21 cellular contexts compared by ENCODE assay signal in the genomic region with DNA sequence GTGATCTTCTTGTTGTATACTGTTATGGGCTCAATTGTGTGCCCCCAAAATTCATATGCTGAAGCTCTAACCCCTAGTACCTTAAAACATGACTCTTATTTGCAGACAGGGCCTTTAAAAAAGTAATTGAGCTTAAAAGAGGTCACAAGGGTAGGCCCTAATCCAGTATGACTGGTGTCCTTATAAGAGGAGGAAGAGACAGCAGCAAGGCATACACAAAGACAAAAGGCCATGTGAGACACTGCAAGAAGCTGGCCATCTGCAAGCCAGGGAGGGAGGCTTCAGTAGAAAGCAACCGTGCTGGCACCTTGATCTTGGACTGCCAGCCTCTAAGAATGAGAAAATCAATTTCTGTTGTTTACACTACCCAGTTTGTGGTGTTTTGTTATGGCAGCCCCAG. TPM values are rescaled to one million over a fixed set of nuclear protein-coding genes. Genes with fewer than 3 reads are reported as not detected.
DNase-seq lines count a peak whose midpoint lies in the region; ATAC-seq and TF ChIP-seq lines count a peak whose summit lies in the region.
"Had no signal": no experiment of that assay in that cellular context is flagged by ENCODE, and none has a peak within 500 bp of the region (broad histone marks: within the 10 kb centered on the region; RNA-seq: fewer than 3 reads in every experiment).

No MANE protein-coding gene starts in this region.

- H2AFZ ChIP-seq in PC-3 (ENCODE audit: low read length) (no peak overlapping the region), neuronal stem cell (ENCODE audit: low read length) (peak overlapping the region; percentile 16)

- no TSS peak for BruUV-seq in PC-3 (replicated peaks; lab: Mats Ljungman, UMichigan)

- no peak for TF ChIP-seq POLR2A in upper lobe of left lung (IDR thresholded peaks at IDR 0.05)

- no peaks in the 10 kb centered on the region for H4K20me1 ChIP-seq in PC-3 (ENCODE audit: low read length)
- H4K20me1 ChIP-seq: BLaER1 had no signal

- no peaks in the 10 kb centered on the region for H3K79me1 ChIP-seq in neuronal stem cell (ENCODE audit: low read depth, low read length)

- H3K4me2 ChIP-seq in PC-3 (ENCODE audit: low read length) (no peak overlapping the region), neuronal stem cell (ENCODE audit: insufficient read depth, low read length, poor library complexity, severe bottlenecking) (no peak overlapping the region)
- H3K4me2 ChIP-seq: BLaER1 had no signal

- H2BK15ac ChIP-seq in neuronal stem cell (ENCODE audit: low read length): no peak overlapping the region

- H3K27ac ChIP-seq in PC-3 (ENCODE audit: low read length) (no peak overlapping the region), neuronal stem cell (replicated peaks; ENCODE audit: low read length) (no peak overlapping the region), upper lobe of left lung (no peak overlapping the region)
- H3K27ac ChIP-seq: 22Rv1, BLaER1, C4-2B had no signal

- TF ChIP-seq EP300 in upper lobe of left lung (IDR thresholded peaks at IDR 0.05): no peak

- no peaks in the 10 kb centered on the region for H3K9me3 ChIP-seq in PC-3 (ENCODE audit: low read length)
- no peaks in the 10 kb centered on the region for H3K9me3 ChIP-seq in neuronal stem cell (replicated peaks in 1 of 2; ENCODE audit: control insufficient read depth in 2 of 2, insufficient read depth in 1 of 2, low read depth in 1 of 2, low read length in 2 of 2)
- no peaks in the 10 kb centered on the region for H3K9me3 ChIP-seq in upper lobe of left lung
- H3K9me3 ChIP-seq: Caco-2, HAP-1 had no signal

- no peaks in the 10 kb centered on the region for H3K79me2 ChIP-seq in PC-3 (ENCODE audit: low read length)

- TF ChIP-seq CTCF in PC-3 (conservative IDR thresholded peaks at IDR 0.05; ENCODE audit: low read depth, low read length) (no peak), upper lobe of left lung (IDR thresholded peaks at IDR 0.05) (no peak)

- no peaks in the 10 kb centered on the region for H3F3A ChIP-seq in PC-3 (ENCODE audit: low read length, unreplicated experiment)

- H2BK12ac ChIP-seq in neuronal stem cell (ENCODE audit: low read length): no peak overlapping the region

- DNase-seq in DMS53 (lab: John Stamatoyannopoulos, UW) (peak; percentile 8), DMS53 treated with DMSO at 0.1 percent for 48 hours (lab: John Stamatoyannopoulos, UW; ENCODE audit: unreplicated experiment) (no peak), PC-3 (no peak), neuronal stem cell (ENCODE audit: low spot score) (no peak), upper lobe of left lung (no peak)
- no peak for DNase-seq in activated CD4-positive, alpha-beta T cell treated with anti-CD3 and anti-CD28 coated beads for 48 hours
- DNase-seq: Caco-2; CD4-positive, CD25-positive, alpha-beta regulatory T cell; CD8-positive, alpha-beta T cell; DMS153; DMS79 treated with DMSO at 0.1 percent for 48 hours; GF-D8; GOT3; HFFc6 had no signal

- H4K91ac ChIP-seq in neuronal stem cell (ENCODE audit: low read depth, low read length, poor library complexity): no peak overlapping the region

- H3K4me3 ChIP-seq in PC-3 (ENCODE audit: low read length) (no peak overlapping the region), neuronal stem cell (ENCODE audit: low read length in 2 of 2) (no peak overlapping the region), upper lobe of left lung (no peak overlapping the region)
- H3K4me3 ChIP-seq: BLaER1, HAP-1 had no signal

- no peaks in the 10 kb centered on the region for H3K4me1 ChIP-seq in PC-3 (ENCODE audit: insufficient read depth, low read length)
- H3K4me1 ChIP-seq in neuronal stem cell (ENCODE audit: control insufficient read depth in 2 of 2, insufficient read depth in 1 of 2, low read depth in 1 of 2, low read length in 2 of 2): no peaks in the 10 kb centered on the region
- no peaks in the 10 kb centered on the region for H3K4me1 ChIP-seq in upper lobe of left lung
- H3K4me1 ChIP-seq: BLaER1, Caco-2, HAP-1 had no signal

- intact Hi-C loops in PC-3 (cut with micrococcal nuclease): no loop called here

- H3K9me2 ChIP-seq in PC-3 (replicated peaks; ENCODE audit: low read length): no peaks in the 10 kb centered on the region

- no peak overlapping the region for H4K8ac ChIP-seq in neuronal stem cell (ENCODE audit: low read depth, low read length)

- POLR2A ChIA-PET in PC-3 (lab: Charles Lee; ENCODE audit: unreplicated experiment): no interaction called here

- no CpG with 5 or more reads among the region's 1 CpG for WGBS in neuronal stem cell (ENCODE audit: extremely low coverage in 2 of 2, insufficient read length in 2 of 2, insufficient replicate concordance in 1 of 2), 2 donors
- 76 to 100% methylated on average over 1 of the region's 1 CpG for WGBS in upper lobe of left lung, 2 donors

- no peak overlapping the region for H3K23ac ChIP-seq in neuronal stem cell (ENCODE audit: low read depth, low read length, poor library complexity)

- H3K27me3 ChIP-seq in PC-3 (ENCODE audit: low read length) (no peaks in the 10 kb centered on the region), neuronal stem cell (ENCODE audit: control insufficient read depth in 3 of 3, insufficient read depth in 3 of 3, low read depth in 1 of 3, low read length in 3 of 3) (peaks cover 0 to 4% (median 0%) of the 10 kb centered on the region in 3 experiments), upper lobe of left lung (no peaks in the 10 kb centered on the region)
- H3K27me3 ChIP-seq: BLaER1 had no signal

- no peak overlapping the region for H3K14ac ChIP-seq in neuronal stem cell (ENCODE audit: low read length)

- peak; percentile 20; the same call in 1 of the 2 replicates for ATAC-seq in PC-3
- peak; percentile 57 for ATAC-seq in esophagus mucosa
- ATAC-seq in upper lobe of left lung (ENCODE audit: low FRiP score in 2 of 2): no peak
- no peak for ATAC-seq in HG03025 (IDR thresholded peaks at IDR 0.05; ENCODE audit: low FRiP score, unreplicated experiment)
- ATAC-seq: CD8-positive, alpha-beta T cell had no signal

- H2BK120ac ChIP-seq in neuronal stem cell (ENCODE audit: low read depth, low read length): no peak overlapping the region

- H3K9ac ChIP-seq in PC-3 (ENCODE audit: low read length): no peak overlapping the region
- H3K9ac ChIP-seq in neuronal stem cell (ENCODE audit: low read depth, low read length, poor library complexity): no peak overlapping the region
- H3K9ac ChIP-seq: BLaER1 had no signal

- no peaks in the 10 kb centered on the region for H3K36me3 ChIP-seq in PC-3 (ENCODE audit: low read depth, low read length)
- H3K36me3 ChIP-seq in neuronal stem cell (replicated peaks in 1 of 2; ENCODE audit: control insufficient read depth in 2 of 2, insufficient read depth in 2 of 2, low read length in 2 of 2): no peaks in the 10 kb centered on the region
- H3K36me3 ChIP-seq in upper lobe of left lung: no peaks in the 10 kb centered on the region
- H3K36me3 ChIP-seq: BLaER1, HAP-1 had no signal

- H2BK5ac ChIP-seq in neuronal stem cell (ENCODE audit: low read length): no peak overlapping the region

- no peak overlapping the region for H3K4ac ChIP-seq in neuronal stem cell (ENCODE audit: low read length)

- no peak overlapping the region for H2AK5ac ChIP-seq in neuronal stem cell (ENCODE audit: low read depth, low read length)

- H3K18ac ChIP-seq in neuronal stem cell (ENCODE audit: low read length): no peak overlapping the region

- CTCF ChIA-PET in PC-3 (lab: Charles Lee): no interaction called here

RNA-seq across cellular contexts. Expression of gene CAGE1, which starts 8.4 kb away (rescaled TPM):
- total RNA-seq in PC-3 (2014; rRNA removed): 0.29 TPM in 1 of 2 replicates, not detected in the other
- 0.28 TPM for total RNA-seq in esophagus mucosa
- polyA plus RNA-seq in neuronal stem cell (2013, experiment 1 of 2): 0.01 TPM
- polyA plus RNA-seq in neuronal stem cell (2013, experiment 2 of 2): 0.01 TPM
- not detected for total RNA-seq in upper lobe of left lung
- polyA plus RNA-seq: AG04450 had no signal

RNA-seq across cellular contexts. Expression of gene RIOK1, which starts 8.5 kb away (rescaled TPM):
- 29.8 and 39.9 TPM in 2 replicates for total RNA-seq in PC-3 (2014; rRNA removed)
- total RNA-seq in esophagus mucosa: 21.5 TPM
- polyA plus RNA-seq in neuronal stem cell (2013, experiment 1 of 2): 27.3 TPM
- polyA plus RNA-seq in neuronal stem cell (2013, experiment 2 of 2): 26.7 TPM
- 10 to 100 TPM in 5 of 6 donors, 1 to 10 TPM in 1; 6.0 to 24.8 (median 13.9) TPM for total RNA-seq in upper lobe of left lung

Comparison
In these comparisons a context has a peak if more than half of its experiments do, and no peak if none do; other contexts are left out.
1. ATAC-seq: peak in PC-3 (single experiment) and esophagus mucosa (single experiment); none in upper lobe of left lung (0 of 2) and HG03025 (single experiment).